Comparison of ENCODE assay signal across 14 cellular contexts in the genomic region with DNA sequence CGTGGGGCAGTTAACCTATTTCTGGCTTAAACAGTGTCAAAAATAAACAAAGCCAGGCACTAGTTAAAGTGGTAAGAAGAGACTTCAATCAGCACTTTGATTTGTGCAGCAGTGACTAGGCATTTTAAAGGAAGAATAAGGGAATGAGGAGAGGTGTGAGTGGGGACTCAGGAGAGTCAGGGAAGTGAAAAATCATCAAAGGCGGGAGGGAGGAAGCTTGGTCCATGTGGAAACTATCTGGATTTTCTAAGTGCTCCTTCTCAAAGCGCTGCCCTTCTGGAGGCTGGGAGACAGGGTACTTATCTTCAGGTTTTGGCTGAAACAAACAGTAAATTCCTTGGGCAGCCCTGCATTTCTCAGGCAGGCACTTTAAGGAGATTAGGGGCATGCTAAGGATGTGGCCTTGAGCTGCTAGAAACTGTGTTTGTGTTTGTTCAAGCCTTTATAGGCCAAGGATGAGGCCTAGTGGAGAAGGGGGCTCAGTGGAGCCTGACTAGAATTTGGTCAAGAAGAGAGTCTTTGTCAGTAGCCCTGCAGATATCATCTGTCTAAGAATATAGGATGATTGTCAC.
A peak's percentile ranks its signal among the peaks of the same experiment; 100 is the strongest.
DNase-seq lines count a peak whose midpoint lies in the region; ATAC-seq and TF ChIP-seq lines count a peak whose summit lies in the region.
"Had no signal": no experiment of that assay in that cellular context is flagged by ENCODE, and none has a peak within 500 bp of the region (broad histone marks: within the 10 kb centered on the region; RNA-seq: fewer than 3 reads in every experiment).

No MANE protein-coding gene starts in this region.

- no peak for ATAC-seq in thoracic aorta (ENCODE audit: insufficient number of reproducible peaks, low FRiP score, low read depth)

- no TSS peak for BruUV-seq in OCI-LY7 (replicated peaks; lab: Mats Ljungman, UMichigan)

- H3K4me2 ChIP-seq in mesenchymal stem cell (ENCODE audit: low read length, poor library complexity, severe bottlenecking), result no peak overlapping the region
- H3K4me2 ChIP-seq in OCI-LY7 (ENCODE audit: low read length), result no peak overlapping the region

- H3K9me3 ChIP-seq in HUES48 (ENCODE audit: control insufficient read depth, insufficient read depth, low read length) (no peaks in the 10 kb centered on the region), mesenchymal stem cell (ENCODE audit: control insufficient read depth, low read length) (no peaks in the 10 kb centered on the region), thoracic aorta (peaks cover 5% of the 10 kb centered on the region), OCI-LY7 (ENCODE audit: low read length) (no peaks in the 10 kb centered on the region)
- H3K9me3 ChIP-seq: colonic mucosa, gastrocnemius medialis, neutrophil, Peyer's patch had no signal

- POLR2A ChIA-PET in OCI-LY7 (lab: Charles Lee), result interaction anchor here (0.6 kb wide), 1 partner anchor 406 kb away, joined by 4 read pairs; no protein-coding TSS in a partner anchor

- H3K9me2 ChIP-seq in OCI-LY7 (ENCODE audit: insufficient read depth, low read length), result no peaks in the 10 kb centered on the region

- peak overlapping the region; percentile 44 for H2BK15ac ChIP-seq in mesenchymal stem cell (ENCODE audit: low read depth, poor library complexity, severe bottlenecking)

- H4K91ac ChIP-seq in mesenchymal stem cell (ENCODE audit: low read length), result no peak overlapping the region

- peaks cover 27% of the 10 kb centered on the region for H3K4me1 ChIP-seq in HUES48 (ENCODE audit: control insufficient read depth, insufficient read depth, low read length)
- no peaks in the 10 kb centered on the region for H3K4me1 ChIP-seq in mesenchymal stem cell (ENCODE audit: control insufficient read depth, insufficient read depth, low read depth, low read length)
- peaks cover 11 to 18% of the 10 kb centered on the region in 2 donors for H3K4me1 ChIP-seq in thoracic aorta (ENCODE audit: control insufficient read depth in 1 of 2, low read depth in 2 of 2)
- H3K4me1 ChIP-seq in OCI-LY7 (ENCODE audit: insufficient read depth, low read length, poor library complexity, severe bottlenecking), result no peaks in the 10 kb centered on the region
- H3K4me1 ChIP-seq: colonic mucosa, gastrocnemius medialis, Peyer's patch had no signal

- no peak overlapping the region for H2BK5ac ChIP-seq in mesenchymal stem cell (ENCODE audit: low read depth, low read length, poor library complexity, severe bottlenecking)

- no peak overlapping the region for H2AK5ac ChIP-seq in mesenchymal stem cell (ENCODE audit: low read length, severe bottlenecking)

- peak overlapping the region in 1 of 2 experiments; percentile 19 for H3K18ac ChIP-seq in mesenchymal stem cell (ENCODE audit: low read depth in 1 of 2, low read length in 2 of 2)

- no peak overlapping the region for H3K4ac ChIP-seq in mesenchymal stem cell (ENCODE audit: low read depth in 1 of 2, low read length in 2 of 2)

- no peak overlapping the region for H3K4me3 ChIP-seq in HUES48 (ENCODE audit: low read depth, low read length)
- no peak overlapping the region for H3K4me3 ChIP-seq in mesenchymal stem cell (ENCODE audit: insufficient read depth in 1 of 2, low read depth in 1 of 2, low read length in 2 of 2)
- no peak overlapping the region for H3K4me3 ChIP-seq in thoracic aorta
- no peak overlapping the region for H3K4me3 ChIP-seq in foreskin fibroblast (ENCODE audit: low read depth in 1 of 2, low read length in 2 of 2)
- no peak overlapping the region for H3K4me3 ChIP-seq in OCI-LY7 (ENCODE audit: low read depth, low read length, poor library complexity, severe bottlenecking)
- H3K4me3 ChIP-seq: colonic mucosa, gastrocnemius medialis, Peyer's patch had no signal

- H3K9ac ChIP-seq in HUES48 (ENCODE audit: low read depth, low read length) (no peak overlapping the region), mesenchymal stem cell (ENCODE audit: low read length) (no peak overlapping the region)

- H2AFZ ChIP-seq in mesenchymal stem cell (ENCODE audit: low read depth, low read length) (no peak overlapping the region), OCI-LY7 (ENCODE audit: low read length) (no peak overlapping the region)

- H3K36me3 ChIP-seq in HUES48 (ENCODE audit: control insufficient read depth, insufficient read depth, low read length), result peaks cover 22% of the 10 kb centered on the region
- H3K36me3 ChIP-seq in mesenchymal stem cell (ENCODE audit: control insufficient read depth in 1 of 2, insufficient read depth in 2 of 2, low read depth in 1 of 2, low read length in 2 of 2), result no peaks in the 10 kb centered on the region
- no peaks in the 10 kb centered on the region for H3K36me3 ChIP-seq in thoracic aorta
- H3K36me3 ChIP-seq in OCI-LY7 (ENCODE audit: insufficient read depth, low read length), result no peaks in the 10 kb centered on the region
- H3K36me3 ChIP-seq: colonic mucosa, gastrocnemius medialis, neutrophil, Peyer's patch had no signal

- no peak overlapping the region for H4K8ac ChIP-seq in mesenchymal stem cell (ENCODE audit: low read length)

- intact Hi-C loops in OCI-LY7 (cut with micrococcal nuclease; ENCODE audit: unreplicated experiment), result no loop called here

- CTCF ChIA-PET in OCI-LY7 (lab: Charles Lee; ENCODE audit: unreplicated experiment), result no interaction called here

- no peaks in the 10 kb centered on the region for H4K20me1 ChIP-seq in OCI-LY7 (ENCODE audit: insufficient read depth, low read length)

- H3K27me3 ChIP-seq in HUES48 (ENCODE audit: control insufficient read depth, insufficient read depth, low read length) (no peaks in the 10 kb centered on the region), mesenchymal stem cell (ENCODE audit: control insufficient read depth in 1 of 2, insufficient read depth in 1 of 2, low read length in 2 of 2) (no peaks in the 10 kb centered on the region), thoracic aorta (replicated peaks; ENCODE audit: insufficient read depth) (no peaks in the 10 kb centered on the region)
- H3K27me3 ChIP-seq: colonic mucosa, gastrocnemius medialis, neutrophil, Peyer's patch had no signal

- peak overlapping the region; percentile 69 for H3K27ac ChIP-seq in HUES48 (ENCODE audit: low read depth, low read length)
- H3K27ac ChIP-seq in mesenchymal stem cell (ENCODE audit: low read length, poor library complexity, severe bottlenecking), result no peak overlapping the region
- peak overlapping the region; percentile 73 to 76 for H3K27ac ChIP-seq in thoracic aorta
- H3K27ac ChIP-seq in OCI-LY7 (ENCODE audit: low read depth, low read length, poor library complexity, severe bottlenecking), result no peak overlapping the region
- H3K27ac ChIP-seq: colonic mucosa, gastrocnemius medialis, neutrophil had no signal

- no peaks in the 10 kb centered on the region for H3K79me1 ChIP-seq in mesenchymal stem cell (replicated peaks; ENCODE audit: low read length, poor library complexity, severe bottlenecking)

- no peaks in the 10 kb centered on the region for H3K79me2 ChIP-seq in OCI-LY7 (ENCODE audit: insufficient read depth, low read depth, low read length)

- TF ChIP-seq CTCF in thoracic aorta (IDR thresholded peaks at IDR 0.05), result no peak
- TF ChIP-seq CTCF in foreskin fibroblast (IDR thresholded peaks at IDR 0.05; ENCODE audit: low read depth, low read length), result no peak
- no peak for TF ChIP-seq CTCF in OCI-LY7 (conservative IDR thresholded peaks at IDR 0.05; ENCODE audit: low read length)

- H2BK120ac ChIP-seq in mesenchymal stem cell (ENCODE audit: low read depth, low read length), result no peak overlapping the region

- WGBS in mesenchymal stem cell, result 64% methylated on average over 3 of the region's 3 CpGs

- H3K14ac ChIP-seq in mesenchymal stem cell (ENCODE audit: low read length in 2 of 2), result no peak overlapping the region

- DNase-seq in astrocyte of the hippocampus (ENCODE audit: low read depth, low spot score) (peak; percentile 58), mesenchymal stem cell (no peak), thoracic aorta (ENCODE audit: low spot score) (no peak), foreskin fibroblast (no peak), OCI-LY7 (ENCODE audit: low spot score) (no peak), NCI-H1105 (lab: John Stamatoyannopoulos, UW) (no peak)
- DNase-seq: NCI-H2171; Peyer's patch; stimulated activated CD4-positive, alpha-beta T cell treated with anti-CD3 and anti-CD28 coated beads, Interleukin-1b, Interleukin-23, amount 100 ng/mL, for 48 hours; stimulated activated naive CD4-positive, alpha-beta T cell treated with Interleukin-2 at 50 U/mL for 16 hours had no signal

- no peak overlapping the region for H2BK12ac ChIP-seq in mesenchymal stem cell (ENCODE audit: low read length in 2 of 2)

- H3K23ac ChIP-seq in mesenchymal stem cell (ENCODE audit: low read length in 2 of 2), result no peak overlapping the region

Comparison
In these comparisons a context has a peak if more than half of its experiments do, and no peak if none do; other contexts are left out.
1. H3K27ac ChIP-seq: peak in HUES48 (single experiment) and thoracic aorta (2 of 2); none in mesenchymal stem cell (single experiment) and OCI-LY7 (single experiment).